Comparison of ENCODE assay signal across 12 cellular contexts in genomic region chr19:6232567-6232966, GRCh38. TPM values are rescaled to one million over a fixed set of nuclear protein-coding genes. Genes with fewer than 3 reads are reported as not detected.
DNase-seq lines count a peak whose midpoint lies in the region; ATAC-seq and TF ChIP-seq lines count a peak whose summit lies in the region.
"Had no signal": no experiment of that assay in that cellular context is flagged by ENCODE, and none has a peak within 500 bp of the region (broad histone marks: within the 10 kb centered on the region; RNA-seq: fewer than 3 reads in every experiment).

No MANE protein-coding gene starts in this region.

- no peaks in the 10 kb centered on the region for H3K27me3 ChIP-seq in right cardiac atrium (ENCODE audit: control insufficient read depth, insufficient read depth)
- H3K27me3 ChIP-seq in stomach = no peaks in the 10 kb centered on the region
- no peaks in the 10 kb centered on the region for H3K27me3 ChIP-seq in transverse colon
- no peaks in the 10 kb centered on the region for H3K27me3 ChIP-seq in effector memory CD4-positive, alpha-beta T cell (replicated peaks; ENCODE audit: control insufficient read depth, insufficient read depth, low read length, poor library complexity, severe bottlenecking)
- H3K27me3 ChIP-seq: ovary had no signal

- CTCF ChIA-PET in HEK293T (lab: Yijun Ruan, JAX) = interaction anchor here (0.6 kb wide), 1 partner anchor 25 kb away, joined by 4 read pairs; no protein-coding TSS in a partner anchor

- intact Hi-C loops in right cardiac atrium (cut with DNase I) (loop anchor here in 1 of 4 donors (5.0 kb wide), 1 partner anchor 40 kb away; no protein-coding TSS in a partner anchor), stomach (cut with DNase I; ENCODE audit: low total_unique reads) (no loop called here), transverse colon (cut with DNase I; ENCODE audit: low total_unique reads) (no loop called here)

- H3K4me1 ChIP-seq in right cardiac atrium (ENCODE audit: control insufficient read depth, insufficient read depth, low read length) (peaks cover 33% of the 10 kb centered on the region), stomach (peaks cover 59 to 89% (median 73%) of the 10 kb centered on the region in 4 donors), transverse colon (peaks cover 10 to 43% (median 35%) of the 10 kb centered on the region in 4 donors)
- no peaks in the 10 kb centered on the region for H3K4me1 ChIP-seq in effector memory CD4-positive, alpha-beta T cell (ENCODE audit: control insufficient read depth, insufficient read depth, low read length, poor library complexity, severe bottlenecking)

- H3K9me3 ChIP-seq in right cardiac atrium (ENCODE audit: control insufficient read depth, low read length) (no peaks in the 10 kb centered on the region), stomach (no peaks in the 10 kb centered on the region), transverse colon (no peaks in the 10 kb centered on the region)
- no peaks in the 10 kb centered on the region for H3K9me3 ChIP-seq in effector memory CD4-positive, alpha-beta T cell (ENCODE audit: control insufficient read depth, low read length)
- H3K9me3 ChIP-seq: ovary had no signal

- DNase-seq in HT1080 (ENCODE audit: low read depth) (peak; percentile 77), astrocyte of the cerebellum (ENCODE audit: low read depth) (peak; percentile 89), right cardiac atrium (no peak), stomach (no peak), transverse colon (no peak), COR-L47 (lab: John Stamatoyannopoulos, UW) (no peak), HEK293T (ENCODE audit: extremely low spot score) (no peak)
- no peak for DNase-seq in effector memory CD4-positive, alpha-beta T cell
- DNase-seq: NCI-H1417, OCI-M1 had no signal

- 52% methylated on average over 9 of the region's 9 CpGs for WGBS in right cardiac atrium
- 51 to 69% (median 53%) methylated on average over 9 of the region's 9 CpGs for WGBS in stomach, 5 donors
- 72 to 75% methylated on average over 8 to 9 of the region's 9 CpGs for WGBS in transverse colon (ENCODE audit: low coverage in 1 of 2), 2 donors

- no peak for TF ChIP-seq POLR2A in stomach (IDR thresholded peaks at IDR 0.05)
- no peak for TF ChIP-seq POLR2A in transverse colon (IDR thresholded peaks at IDR 0.05)

- peak overlapping the region; percentile 39 for H3K27ac ChIP-seq in right cardiac atrium (ENCODE audit: low read length)
- H3K27ac ChIP-seq in stomach = peak overlapping the region; percentile 47 to 83 (median 76)
- peak overlapping the region in 2 of 4 donors; percentile 32 to 50 for H3K27ac ChIP-seq in transverse colon
- no peak overlapping the region for H3K27ac ChIP-seq in effector memory CD4-positive, alpha-beta T cell (ENCODE audit: insufficient read depth, low read length, poor library complexity, severe bottlenecking)
- H3K27ac ChIP-seq: ovary had no signal

- no peak for TF ChIP-seq EP300 in stomach (IDR thresholded peaks at IDR 0.05)
- no peak for TF ChIP-seq EP300 in transverse colon (IDR thresholded peaks at IDR 0.05; ENCODE audit: low read depth)

- in situ Hi-C loops in astrocyte of the cerebellum (cut with HindIII; ENCODE audit: low sequenced_read_pairs) = no loop called here
- in situ Hi-C loops in transverse colon (cut with MboI; ENCODE audit: low pct_ligation_motif_present in 1 of 4, low pct_unique_long_range_greater_than_20kb in 1 of 4, low sequenced_read_pairs in 3 of 4) = no loop called here

- TF ChIP-seq CTCF in astrocyte of the cerebellum (IDR thresholded peaks at IDR 0.05; ENCODE audit: low read depth, low read length, missing control alignments) = no peak
- TF ChIP-seq CTCF in stomach (IDR thresholded peaks at IDR 0.05) = no peak
- no peak for TF ChIP-seq CTCF in transverse colon (IDR thresholded peaks at IDR 0.05)

- POLR2A ChIA-PET in HEK293T (lab: Yijun Ruan, JAX) = no interaction called here

- ATAC-seq in right cardiac atrium = no peak
- ATAC-seq: activated CD4-positive, CD25-positive, alpha-beta regulatory T cell treated with anti-CD3 and anti-CD28 coated beads, Interleukin-2, amount 50 U/mL, for 24 hours had no signal

- H3K4me3 ChIP-seq in astrocyte of the cerebellum (ENCODE audit: low read depth, low read length) = no peak overlapping the region
- no peak overlapping the region for H3K4me3 ChIP-seq in right cardiac atrium (ENCODE audit: low read length)
- H3K4me3 ChIP-seq in stomach = no peak overlapping the region
- H3K4me3 ChIP-seq in transverse colon = no peak overlapping the region
- no peak overlapping the region for H3K4me3 ChIP-seq in effector memory CD4-positive, alpha-beta T cell (ENCODE audit: insufficient read depth, low read depth, low read length, poor library complexity, severe bottlenecking)
- H3K4me3 ChIP-seq: ovary had no signal

- H3K36me3 ChIP-seq in stomach (peaks cover 9 to 20% (median 14%) of the 10 kb centered on the region in 4 donors), transverse colon (no peaks in the 10 kb centered on the region)
- peaks cover 3% of the 10 kb centered on the region for H3K36me3 ChIP-seq in effector memory CD4-positive, alpha-beta T cell (ENCODE audit: control insufficient read depth, insufficient read depth, low read length)
- H3K36me3 ChIP-seq: ovary had no signal

TF ChIP-seq in HEK293T, 16 proteins besides CTCF, POLR2A, EP300 and RAD21:
- TF ChIP-seq BHLHE40 (IDR thresholded peaks at IDR 0.05; ENCODE audit: borderline replicate concordance) = no peak
- TF ChIP-seq FOXA1 (IDR thresholded peaks at IDR 0.05) = no peak
- TF ChIP-seq HDGF (IDR thresholded peaks at IDR 0.05; ENCODE audit: borderline replicate concordance) = no peak
- TF ChIP-seq ZNF384 (IDR thresholded peaks at IDR 0.05) = no peak
- no peak for TF ChIP-seq NFRKB (IDR thresholded peaks at IDR 0.05)
- no peak for TF ChIP-seq SUZ12 (IDR thresholded peaks at IDR 0.05)
- no peak for TF ChIP-seq L3MBTL2 (conservative IDR thresholded peaks at IDR 0.05)
- TF ChIP-seq SP1 (IDR thresholded peaks at IDR 0.05) = no peak
- TF ChIP-seq ELF4 (IDR thresholded peaks at IDR 0.05) = no peak
- no peak for TF ChIP-seq LEF1 (IDR thresholded peaks at IDR 0.05; ENCODE audit: borderline replicate concordance)
- no peak for TF ChIP-seq FOXK2 (IDR thresholded peaks at IDR 0.05)
- TF ChIP-seq TARDBP (IDR thresholded peaks at IDR 0.05) = no peak
- TF ChIP-seq FOXM1 (IDR thresholded peaks at IDR 0.05; ENCODE audit: borderline replicate concordance) = no peak
- no peak for TF ChIP-seq CTBP1 (IDR thresholded peaks at IDR 0.05; ENCODE audit: borderline replicate concordance)
- TF ChIP-seq ARNT (IDR thresholded peaks at IDR 0.05) = no peak
- no peak for TF ChIP-seq PKNOX1 (IDR thresholded peaks at IDR 0.05)
TF ChIP-seq in HEK293T: peak in this region for 0.

RNA-seq across cellular contexts. Expression of gene MLLT1, which starts 47.2 kb away (rescaled TPM):
- 18.0 and 30.0 TPM in 2 replicates for total RNA-seq in HT1080 (2014; rRNA removed; shearing (Covaris generic))
- 32.9 and 33.3 TPM in 2 replicates for polyA plus RNA-seq in HT1080 (2015; cell fraction: cytosol; rRNA removed)
- polyA plus RNA-seq in HT1080 (2015; cell fraction: nucleus; rRNA removed) = 32.4 and 38.2 TPM in 2 replicates
- total RNA-seq in right cardiac atrium (10 to 100 TPM; 62.5 to 67.3 (median 65.5) TPM), stomach (10 to 100 TPM in 3 of 5 donors, 1 to 10 TPM in 2; 3.1 to 30.4 (median 16.7) TPM), transverse colon (10 to 100 TPM; 12.3 to 34.6 (median 19.7) TPM)
- polyA plus RNA-seq in right cardiac atrium (34.8 TPM), stomach (10 to 100 TPM; 21.2 to 33.8 (median 27.4) TPM)

Comparison
In these comparisons a context has a peak if more than half of its experiments do, and no peak if none do; other contexts are left out.
1. DNase-seq: peak in HT1080 (single experiment) and astrocyte of the cerebellum (single experiment); none in right cardiac atrium (0 of 3), stomach (single experiment), transverse colon (single experiment), COR-L47 (single experiment), effector memory CD4-positive, alpha-beta T cell (0 of 3) and HEK293T (single experiment).